ENCODE assay signal across 26 cellular contexts in the genomic region with DNA sequence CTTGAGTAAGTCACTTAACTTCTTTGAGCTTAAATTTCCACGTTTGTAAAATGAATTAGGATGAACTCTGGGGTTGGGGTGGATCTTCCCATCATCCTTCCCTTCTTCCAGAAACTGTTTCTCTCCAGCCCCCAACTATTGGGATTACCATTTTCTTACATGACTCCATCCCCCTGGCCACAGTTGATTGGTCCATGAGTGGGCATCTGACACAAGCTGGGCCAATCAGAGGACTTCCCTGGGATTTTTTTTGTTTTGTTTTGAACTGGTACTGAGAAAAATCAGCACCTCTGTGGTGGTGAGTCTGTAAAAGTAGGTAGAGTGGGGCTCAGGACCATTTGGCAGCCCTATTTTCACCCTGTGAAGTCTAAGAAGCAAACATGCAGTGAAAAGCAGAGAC.
"Had no signal": no experiment of that assay in that cellular context is flagged by ENCODE, and none has a peak within 500 bp of the region (broad histone marks: within the 10 kb centered on the region; RNA-seq: fewer than 3 reads in every experiment).

No MANE protein-coding gene starts in this region.

- H3K27ac ChIP-seq: brain microvascular endothelial cell, coronary artery, foreskin keratinocyte, gastrocnemius medialis, WERI-Rb-1 had no signal

- ATAC-seq: activated CD8-positive, alpha-beta T cell treated with anti-CD3 and anti-CD28 coated beads for 36 hours; activated T-cell treated with anti-CD3 and anti-CD28 coated beads, Interleukin-2, amount 50 U/mL, for 4 hours; activated T-helper 17 cell treated with anti-CD3 and anti-CD28 coated beads, Interleukin-2, amount 50 U/mL, for 72 hours; gastrocnemius medialis; T-helper 17 cell had no signal

- H3K9me3 ChIP-seq: gastrocnemius medialis had no signal

- H3K27me3 ChIP-seq: brain microvascular endothelial cell, dorsolateral prefrontal cortex, esophagus muscularis mucosa, foreskin keratinocyte, gastrocnemius medialis had no signal

- DNase-seq: activated B cell treated with CpG ODN at 0.5 μM for 24 hours; activated CD4-positive, alpha-beta T cell treated with anti-CD3 and anti-CD28 coated beads for 48 hours; activated CD4-positive, alpha-beta T cell treated with anti-CD3 and anti-CD28 coated beads, Interleukin-2, amount 50 U/mL, for 1 hour; activated CD4-positive, alpha-beta T cell treated with anti-CD3 and anti-CD28 coated beads, Interleukin-2, amount 50 U/mL, for 48 hours; activated CD8-positive, alpha-beta memory T cell treated with anti-CD3 and anti-CD28 coated beads for 24 hours; activated CD8-positive, alpha-beta T cell treated with anti-CD3 and anti-CD28 coated beads for 36 hours; activated effector memory CD4-positive, alpha-beta T cell treated with Interleukin-2 at 50 U/mL for 16 hours; activated gamma-delta T cell treated with Interleukin-2 at 50 U/mL for 16 hours; activated naive CD4-positive, alpha-beta T cell treated with anti-CD3 and anti-CD28 coated beads, Interleukin-2, amount 50 U/mL, for 16 hours; activated naive CD4-positive, alpha-beta T cell treated with Interleukin-2 at 50 U/mL for 16 hours; activated T-cell treated with anti-CD3 and anti-CD28 coated beads, Interleukin-2, amount 50 U/mL, for 4 hours; amniotic stem cell; anterior cingulate cortex; brain microvascular endothelial cell; dorsolateral prefrontal cortex; effector memory CD4-positive, alpha-beta T cell; endodermal cell; foreskin keratinocyte; gastrocnemius medialis; T-helper 1 cell; T-helper 17 cell; T1000; WERI-Rb-1 had no signal

- H3K36me3 ChIP-seq: brain microvascular endothelial cell, esophagus muscularis mucosa, gastrocnemius medialis, WERI-Rb-1 had no signal

- H3K4me3 ChIP-seq: coronary artery, dorsolateral prefrontal cortex, esophagus muscularis mucosa, gastrocnemius medialis had no signal
